In genomic region chr3:474828-475227, GRCh38 we compare ENCODE assay signal across 32 cellular contexts.
"Had no signal": no experiment of that assay in that cellular context is flagged by ENCODE, and none has a peak within 500 bp of the region (broad histone marks: within the 10 kb centered on the region; RNA-seq: fewer than 3 reads in every experiment).

No MANE protein-coding gene starts in this region.

- H3K36me3 ChIP-seq: adrenal gland, ascending aorta, cardiac muscle cell, WERI-Rb-1 had no signal

- H3K27ac ChIP-seq: adrenal gland, ascending aorta, cardiac muscle cell, WERI-Rb-1 had no signal

- FAIRE-seq: bronchial epithelial cell had no signal

- H3K27me3 ChIP-seq: adrenal gland, ascending aorta, cardiac muscle cell had no signal

- H3K4me1 ChIP-seq: adrenal gland, ascending aorta had no signal

- H3K4me3 ChIP-seq: adrenal gland, ascending aorta, cardiac muscle cell had no signal

- H3K9me3 ChIP-seq: adrenal gland, ascending aorta had no signal

- ATAC-seq: activated CD4-positive, alpha-beta T cell treated with anti-CD3 and anti-CD28 coated beads for 36 hours; activated CD4-positive, CD25-positive, alpha-beta regulatory T cell treated with anti-CD3 and anti-CD28 coated beads, Interleukin-2, amount 50 U/mL, for 24 hours; activated CD8-positive, alpha-beta memory T cell treated with anti-CD3 and anti-CD28 coated beads, Interleukin-2, amount 10 ng/mL, durations not matched to agents 7 days and 5 days; activated CD8-positive, alpha-beta T cell treated with anti-CD3 and anti-CD28 coated beads, Interleukin-2, amount 10 ng/mL, durations not matched to agents 7 days and 5 days; activated naive CD4-positive, alpha-beta T cell treated with anti-CD3 and anti-CD28 coated beads, Interleukin-2, amount 50 U/mL, for 72 hours; WTC11 had no signal

- DNase-seq: activated CD4-positive, alpha-beta memory T cell treated with anti-CD3 and anti-CD28 coated beads, Interleukin-2, amount 10 ng/mL, durations not matched to agents 7 days and 5 days; activated CD4-positive, alpha-beta T cell treated with anti-CD3 and anti-CD28 coated beads for 1 hour; activated CD4-positive, alpha-beta T cell treated with anti-CD3 and anti-CD28 coated beads for 36 hours; activated CD4-positive, alpha-beta T cell treated with anti-CD3 and anti-CD28 coated beads for 48 hours; activated CD4-positive, alpha-beta T cell treated with anti-CD3 and anti-CD28 coated beads, Interleukin-2, amount 10 ng/mL, durations not matched to agents 7 days and 5 days; activated CD4-positive, alpha-beta T cell treated with anti-CD3 and anti-CD28 coated beads, Interleukin-2, amount 50 U/mL, for 48 hours; activated CD4-positive, CD25-positive, alpha-beta regulatory T cell; activated CD8-positive, alpha-beta memory T cell treated with anti-CD3 and anti-CD28 coated beads for 24 hours; activated CD8-positive, alpha-beta memory T cell treated with anti-CD3 and anti-CD28 coated beads, Interleukin-2, amount 10 ng/mL, durations not matched to agents 7 days and 5 days; activated CD8-positive, alpha-beta memory T cell treated with anti-CD3 and anti-CD28 coated beads, Interleukin-2, amount 50 U/mL, for 48 hours; activated CD8-positive, alpha-beta T cell treated with anti-CD3 and anti-CD28 coated beads, Interleukin-2, amount 10 ng/mL, durations not matched to agents 7 days and 5 days; activated effector memory CD4-positive, alpha-beta T cell treated with Interleukin-2 at 50 U/mL for 16 hours; activated gamma-delta T cell; activated naive CD4-positive, alpha-beta T cell treated with anti-CD3 and anti-CD28 coated beads for 36 hours; activated naive CD4-positive, alpha-beta T cell treated with anti-CD3 and anti-CD28 coated beads, Interleukin-2, amount 50 U/mL, for 16 hours; activated naive CD8-positive, alpha-beta T cell treated with anti-CD3 and anti-CD28 coated beads for 36 hours; activated T-cell treated with anti-CD3 and anti-CD28 coated beads, Interleukin-2, amount 50 U/mL, for 24 hours; activated T-cell treated with anti-CD3 and anti-CD28 coated beads, Interleukin-2, amount 50 U/mL, for 48 hours; adrenal gland; amniotic stem cell; anterior cingulate cortex; caudate nucleus; cerebellar nuclear complex; T-helper 2 cell; T-helper 9 cell; WERI-Rb-1 had no signal
